1 cellular context compared by ENCODE assay signal in genomic region chr12:110615171-110615570, GRCh38.
TF ChIP-seq lines count a peak whose summit lies in the region.

No MANE protein-coding gene starts in this region.

TF ChIP-seq in HCT116, 20 proteins besides CTCF, POLR2A, EP300 and RAD21:
- TF ChIP-seq REST (IDR thresholded peaks at IDR 0.05; ENCODE audit: low read depth) (no peak), POLR2AphosphoS5 (IDR thresholded peaks at IDR 0.05; ENCODE audit: low read depth, low read length) (no peak), EZH2 (IDR thresholded peaks at IDR 0.05) (no peak), CBX3 (IDR thresholded peaks at IDR 0.05; ENCODE audit: low read depth) (no peak), ZFX (IDR thresholded peaks at IDR 0.05) (no peak), ELF1 (IDR thresholded peaks at IDR 0.05; ENCODE audit: borderline replicate concordance, low read depth) (no peak), FOSL1 (IDR thresholded peaks at IDR 0.05; ENCODE audit: low read depth) (no peak), CEBPB (IDR thresholded peaks at IDR 0.05; ENCODE audit: low read depth) (no peak), JUND (IDR thresholded peaks at IDR 0.05) (no peak), EGR1 (IDR thresholded peaks at IDR 0.05; ENCODE audit: low read depth) (no peak)
